Comparison of ENCODE assay signal across 8 cellular contexts in genomic region chr1:1407101-1407956, GRCh38. TPM values are rescaled to one million over a fixed set of nuclear protein-coding genes. Genes with fewer than 3 reads are reported as not detected.
DNase-seq lines count a peak whose midpoint lies in the region; ATAC-seq and TF ChIP-seq lines count a peak whose summit lies in the region.

Gene MRPL20 (minus strand): TSS chr1:1407293. CDS start chr1:1407217, 76 bp downstream.

- H3K27me3 ChIP-seq in osteoblast (ENCODE audit: insufficient read depth, low read length) (no peaks in the 10 kb centered on the region), testis (no peaks in the 10 kb centered on the region)

- H3K79me2 ChIP-seq in osteoblast (ENCODE audit: insufficient read depth, low read length), result peaks cover 59% of the 10 kb centered on the region

- no peak for TF ChIP-seq POLR2A in testis (IDR thresholded peaks at IDR 0.05)

- intact Hi-C loops in testis (cut with DNase I; ENCODE audit: low total_unique reads), result no loop called here

- H3K36me3 ChIP-seq in osteoblast (ENCODE audit: insufficient read depth, low read length) (peaks cover 29% of the 10 kb centered on the region), testis (ENCODE audit: low read depth, missing control alignments) (no peaks in the 10 kb centered on the region)

- H3K27ac ChIP-seq in osteoblast (ENCODE audit: low read depth, low read length) (peak within 1 kb of the TSS; percentile 76), testis (peak within 1 kb of the TSS; percentile 74 to 86)

- H3K4me2 ChIP-seq in osteoblast (ENCODE audit: insufficient read depth, low read length), result peak within 1 kb of the TSS; percentile 92

- peaks cover 38% of the 10 kb centered on the region for H3K4me1 Mint-ChIP-seq in activated naive CD4-positive, alpha-beta T cell treated with anti-CD3 and anti-CD28 coated beads, Interleukin-2, amount 50 U/mL, for 24 hours

- WGBS in testis, 2 donors, result 0 to 1% methylated on average over 37 to 95 of the region's 96 CpGs

- no peak for TF ChIP-seq CTCF in GM10266 (IDR thresholded peaks at IDR 0.05; ENCODE audit: control insufficient read depth, insufficient read depth, low read depth, missing control alignments)
- no peak for TF ChIP-seq CTCF in osteoblast (IDR thresholded peaks at IDR 0.05; ENCODE audit: extremely low read depth, low read depth, low read length)
- TF ChIP-seq CTCF in testis (IDR thresholded peaks at IDR 0.05), result no peak

- H3K27me3 Mint-ChIP-seq in activated naive CD4-positive, alpha-beta T cell treated with anti-CD3 and anti-CD28 coated beads, Interleukin-2, amount 50 U/mL, for 24 hours, result no peaks in the 10 kb centered on the region

- peak within 1 kb of the TSS; percentile 88 for H2AFZ ChIP-seq in osteoblast (ENCODE audit: low read length)

- peaks cover 17% of the 10 kb centered on the region for H3K4me1 ChIP-seq in osteoblast (ENCODE audit: insufficient read depth, low read length)
- H3K4me1 ChIP-seq in testis, result peaks cover 14% of the 10 kb centered on the region

- peak within 1 kb of the TSS; percentile 98 for H3K4me3 ChIP-seq in osteoblast (ENCODE audit: insufficient read depth, low read length)
- H3K4me3 ChIP-seq in testis, result peak within 1 kb of the TSS; percentile 95 to 98

- DNase-seq in GM10266 (ENCODE audit: extremely low spot score) (peak; percentile 99), NCI-H1092 treated with DMSO at 0.1 percent for 48 hours (lab: John Stamatoyannopoulos, UW) (peak; percentile 71), glomerular visceral epithelial cell (ENCODE audit: extremely low spot score) (peak; percentile 87), osteoblast (ENCODE audit: insufficient read length, low spot score, missing footprints) (peak; percentile 100), testis (peak; percentile 96)

- H3K4me3 Mint-ChIP-seq in activated naive CD4-positive, alpha-beta T cell treated with anti-CD3 and anti-CD28 coated beads, Interleukin-2, amount 50 U/mL, for 24 hours, result peak within 1 kb of the TSS; percentile 89

- peak; percentile 88 for ATAC-seq in HG02610 (IDR thresholded peaks at IDR 0.05; ENCODE audit: unreplicated experiment)
- peak; percentile 95 for ATAC-seq in SK-N-SH treated with all-trans-retinoic acid at 6 μM for 48 hours

- H4K20me1 ChIP-seq in osteoblast (ENCODE audit: insufficient read depth, low read length), result peaks cover 20% of the 10 kb centered on the region

- H3K27ac Mint-ChIP-seq in activated naive CD4-positive, alpha-beta T cell treated with anti-CD3 and anti-CD28 coated beads, Interleukin-2, amount 50 U/mL, for 24 hours, result peak within 1 kb of the TSS; percentile 94

- no peaks in the 10 kb centered on the region for H3K9me3 Mint-ChIP-seq in activated naive CD4-positive, alpha-beta T cell treated with anti-CD3 and anti-CD28 coated beads, Interleukin-2, amount 50 U/mL, for 24 hours

- H3K9me3 ChIP-seq in osteoblast (ENCODE audit: low read depth, low read length) (no peaks in the 10 kb centered on the region), testis (no peaks in the 10 kb centered on the region)

- H3K36me3 Mint-ChIP-seq in activated naive CD4-positive, alpha-beta T cell treated with anti-CD3 and anti-CD28 coated beads, Interleukin-2, amount 50 U/mL, for 24 hours, result peaks cover 10% of the 10 kb centered on the region

TF ChIP-seq in SK-N-SH treated with all-trans-retinoic acid at 6 μM for 48 hours, 23 proteins besides CTCF, POLR2A, EP300 and RAD21:
- TF ChIP-seq BACH2 (CRISPR knock-in tag; IDR thresholded peaks at IDR 0.05; ENCODE audit: borderline replicate concordance) (no peak), CSDC2 (CRISPR knock-in tag; IDR thresholded peaks at IDR 0.05) (no peak), POU6F1 (CRISPR knock-in tag; IDR thresholded peaks at IDR 0.05; ENCODE audit: borderline replicate concordance, low read depth) (no peak), ZNF8 (CRISPR knock-in tag; IDR thresholded peaks at IDR 0.05) (no peak), ESRRG (CRISPR knock-in tag; IDR thresholded peaks at IDR 0.05) (no peak), TOX (CRISPR knock-in tag; IDR thresholded peaks at IDR 0.05; ENCODE audit: borderline replicate concordance) (no peak), OSR1 (CRISPR knock-in tag; IDR thresholded peaks at IDR 0.05) (no peak), SNAI2 (CRISPR knock-in tag; IDR thresholded peaks at IDR 0.05) (no peak), TCF4 (CRISPR knock-in tag; IDR thresholded peaks at IDR 0.05; ENCODE audit: borderline replicate concordance) (no peak), PPARA (CRISPR knock-in tag; IDR thresholded peaks at IDR 0.05; ENCODE audit: borderline replicate concordance) (no peak), ISL1 (CRISPR knock-in tag; IDR thresholded peaks at IDR 0.05) (no peak), GLIS3 (CRISPR knock-in tag; IDR thresholded peaks at IDR 0.05) (no peak)

RNA-seq across cellular contexts. Expression of gene MRPL20, which starts in this region (rescaled TPM):
- 53.9 and 58.9 TPM in 2 replicates for total RNA-seq in osteoblast
- total RNA-seq in testis, result 100 to 1,000 TPM; 104 to 123 TPM
- polyA plus RNA-seq in testis (ENCODE audit: insufficient read depth, low read depth, low replicate concordance), result 110 TPM

Comparison
In these comparisons a context has a peak if more than half of its experiments do, and no peak if none do; other contexts are left out.
1. Peak in every context shown above with its lines: DNase-seq, ATAC-seq, H3K4me3 ChIP-seq and H3K27ac ChIP-seq.